In the genomic region with DNA sequence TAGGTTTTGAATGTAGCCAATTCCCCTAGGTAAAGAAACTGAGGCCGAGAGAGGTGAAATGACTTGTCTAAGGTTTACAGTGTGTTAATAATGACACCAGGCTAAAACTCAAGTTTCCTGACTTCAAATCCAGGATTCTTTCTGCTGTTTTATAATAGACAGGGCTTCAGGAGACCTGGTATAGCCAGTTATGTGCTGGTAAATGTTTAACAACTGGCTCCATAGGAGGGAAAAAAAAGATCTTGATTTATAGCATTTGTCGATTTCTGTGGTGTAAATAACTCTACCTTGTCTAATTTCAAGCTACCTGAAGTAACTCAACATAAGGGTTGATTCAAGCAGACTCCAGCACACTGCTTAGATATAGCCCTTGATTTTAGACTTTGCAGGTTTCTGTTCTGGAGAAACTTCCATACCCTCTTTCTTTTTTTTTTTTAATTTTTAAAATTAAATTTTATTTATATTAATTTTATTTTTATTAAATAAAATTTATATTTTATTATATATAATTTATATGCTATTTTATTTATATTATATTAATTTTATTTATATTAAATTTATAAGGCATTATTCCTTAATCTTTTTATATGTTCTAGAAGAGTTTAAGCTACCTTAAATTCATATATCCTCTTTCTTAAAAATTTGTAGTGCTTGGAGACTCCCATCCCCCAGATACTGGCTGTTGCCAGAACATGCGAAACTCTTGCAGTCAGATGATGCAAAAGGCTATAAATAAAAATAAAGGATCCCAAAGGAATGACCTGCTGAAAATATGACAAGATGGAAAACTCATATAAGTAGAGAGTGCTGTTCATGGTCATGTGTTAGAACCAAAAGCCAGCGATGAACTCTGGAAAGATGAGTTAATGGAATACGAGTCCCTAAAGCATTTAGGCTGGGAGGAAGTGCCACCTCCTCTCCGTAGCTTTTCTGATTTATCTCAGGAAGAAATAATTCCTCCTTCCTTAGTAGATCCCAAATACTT, we compare ENCODE assay signal across 1 cellular context.
TF ChIP-seq lines count a peak whose summit lies in the region.

No MANE protein-coding gene starts in this region.

TF ChIP-seq in IMR-90, 13 proteins besides CTCF, POLR2A, EP300 and RAD21 (continued from another document):
- TF ChIP-seq, protein P1, sequence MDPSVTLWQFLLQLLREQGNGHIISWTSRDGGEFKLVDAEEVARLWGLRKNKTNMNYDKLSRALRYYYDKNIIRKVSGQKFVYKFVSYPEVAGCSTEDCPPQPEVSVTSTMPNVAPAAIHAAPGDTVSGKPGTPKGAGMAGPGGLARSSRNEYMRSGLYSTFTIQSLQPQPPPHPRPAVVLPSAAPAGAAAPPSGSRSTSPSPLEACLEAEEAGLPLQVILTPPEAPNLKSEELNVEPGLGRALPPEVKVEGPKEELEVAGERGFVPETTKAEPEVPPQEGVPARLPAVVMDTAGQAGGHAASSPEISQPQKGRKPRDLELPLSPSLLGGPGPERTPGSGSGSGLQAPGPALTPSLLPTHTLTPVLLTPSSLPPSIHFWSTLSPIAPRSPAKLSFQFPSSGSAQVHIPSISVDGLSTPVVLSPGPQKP (IDR thresholded peaks at IDR 0.05; ENCODE audit: borderline replicate concordance, low read depth, low read length), result no peak
